24 cellular contexts compared by ENCODE assay signal in the genomic region with DNA sequence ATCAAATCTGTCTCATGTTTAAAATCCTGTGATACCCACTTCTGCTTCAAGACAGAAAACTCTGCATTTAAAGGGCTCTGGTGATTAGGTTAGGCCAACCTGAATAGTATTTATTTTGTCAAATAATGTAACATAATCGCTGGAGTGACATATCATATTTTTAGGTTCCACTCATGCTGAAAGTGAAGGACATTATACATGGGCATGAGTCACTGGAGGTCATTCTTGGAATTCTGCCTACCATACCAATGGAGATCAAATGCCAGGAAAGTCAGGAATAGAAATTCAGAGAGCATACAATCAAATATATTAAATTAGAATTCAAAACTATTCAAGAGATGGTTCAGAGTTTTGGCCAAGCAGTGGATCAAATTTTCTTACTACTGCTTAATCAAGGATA.
DNase-seq lines count a peak whose midpoint lies in the region; ATAC-seq, FAIRE-seq and TF ChIP-seq lines count a peak whose summit lies in the region.
"Had no signal": no experiment of that assay in that cellular context is flagged by ENCODE, and none has a peak within 500 bp of the region (broad histone marks: within the 10 kb centered on the region; RNA-seq: fewer than 3 reads in every experiment).

No MANE protein-coding gene starts in this region.

- H3K4me3 ChIP-seq in PC-3 (ENCODE audit: low read length): no peak overlapping the region
- no peak overlapping the region for H3K4me3 ChIP-seq in endothelial cell of umbilical vein (replicated peaks in 1 of 3; ENCODE audit: insufficient read depth in 1 of 3, low read depth in 1 of 3, low read length in 3 of 3)
- H3K4me3 ChIP-seq: PC-9 had no signal

- no peaks in the 10 kb centered on the region for H3K9me1 ChIP-seq in endothelial cell of umbilical vein (replicated peaks; ENCODE audit: control insufficient read depth, extremely low read depth, insufficient read depth, low read length)

- H3K27me3 Mint-ChIP-seq in immature natural killer cell (ENCODE audit: low read depth in 3 of 3): peaks cover 1 to 6% (median 5%) of the 10 kb centered on the region in 3 donors

- H3K27ac Mint-ChIP-seq in immature natural killer cell: no peak overlapping the region
- H3K27ac Mint-ChIP-seq: CD4-positive, CD25-positive, alpha-beta regulatory T cell had no signal

- H3F3A ChIP-seq in PC-3 (ENCODE audit: low read length, unreplicated experiment): no peaks in the 10 kb centered on the region

- H3K36me3 ChIP-seq in PC-3 (ENCODE audit: low read depth, low read length): no peaks in the 10 kb centered on the region
- no peaks in the 10 kb centered on the region for H3K36me3 ChIP-seq in endothelial cell of umbilical vein (ENCODE audit: control insufficient read depth in 2 of 2, extremely low read depth in 1 of 2, insufficient read depth in 2 of 2, low read length in 2 of 2)

- peaks cover 0 to 5% of the 10 kb centered on the region in 2 donors for H3K4me1 Mint-ChIP-seq in immature natural killer cell

- TF ChIP-seq CTCF in PC-3 (conservative IDR thresholded peaks at IDR 0.05; ENCODE audit: low read depth, low read length) (no peak), endothelial cell of umbilical vein (IDR thresholded peaks at IDR 0.05; ENCODE audit: extremely low read depth in 1 of 2, insufficient read depth in 1 of 2, low read depth in 1 of 2, low read length in 2 of 2) (no peak)

- H3K4me1 ChIP-seq in PC-3 (ENCODE audit: insufficient read depth, low read length): peaks cover 6% of the 10 kb centered on the region
- H3K4me1 ChIP-seq in endothelial cell of umbilical vein (ENCODE audit: control insufficient read depth, extremely low read depth, insufficient read depth, low read length): no peaks in the 10 kb centered on the region

- ATAC-seq in PC-3: peak; percentile 56

- CTCF ChIA-PET in PC-3 (lab: Charles Lee) (no interaction called here), endothelial cell of umbilical vein (lab: Charles Lee) (no interaction called here)

- H3K27ac ChIP-seq in PC-3 (ENCODE audit: low read length) (no peak overlapping the region), endothelial cell of umbilical vein (ENCODE audit: insufficient read depth, low read depth, low read length) (no peak overlapping the region)
- H3K27ac ChIP-seq: KMS-11, PC-9 had no signal

- no peak for TF ChIP-seq POLR2A in endothelial cell of umbilical vein (IDR thresholded peaks at IDR 0.05; ENCODE audit: low read depth, low read length)

- H4K20me1 ChIP-seq in PC-3 (ENCODE audit: low read length): no peaks in the 10 kb centered on the region
- H4K20me1 ChIP-seq in endothelial cell of umbilical vein (replicated peaks; ENCODE audit: control insufficient read depth, extremely low read depth, insufficient read depth, low read length): no peaks in the 10 kb centered on the region

- no peaks in the 10 kb centered on the region for H3K36me3 Mint-ChIP-seq in immature natural killer cell
- H3K36me3 Mint-ChIP-seq: CD4-positive, CD25-positive, alpha-beta regulatory T cell had no signal

- intact Hi-C loops in PC-3 (cut with micrococcal nuclease) (no loop called here), endothelial cell of umbilical vein (cut with micrococcal nuclease) (no loop called here)

- BruUV-seq in PC-3 (replicated peaks; lab: Mats Ljungman, UMichigan) (no TSS peak), endothelial cell of umbilical vein (replicated peaks; lab: Mats Ljungman, UMichigan) (no TSS peak)

- H3K4me3 Mint-ChIP-seq in immature natural killer cell: no peak overlapping the region
- H3K4me3 Mint-ChIP-seq: CD4-positive, CD25-positive, alpha-beta regulatory T cell had no signal

- H3K79me2 ChIP-seq in PC-3 (ENCODE audit: low read length) (no peaks in the 10 kb centered on the region), endothelial cell of umbilical vein (ENCODE audit: control insufficient read depth, insufficient read depth, low read length) (no peaks in the 10 kb centered on the region)

- dilution Hi-C loops in endothelial cell of umbilical vein (cut with MboI; ENCODE audit: extremely low pct_ligation_motif_present, low sequenced_read_pairs): no loop called here

- H3K9me3 ChIP-seq in PC-3 (ENCODE audit: low read length) (no peaks in the 10 kb centered on the region), endothelial cell of umbilical vein (replicated peaks; ENCODE audit: control insufficient read depth, insufficient read depth, low read length) (no peaks in the 10 kb centered on the region)

- DNase-seq in Daoy (ENCODE audit: low read depth) (peak; percentile 15), PC-3 (peak; percentile 58), endothelial cell of umbilical vein (ENCODE audit: low read depth, low spot score) (no peak), renal cortical epithelial cell (ENCODE audit: low read depth) (peak; percentile 3), SHP77 treated with DMSO at 0.1 percent for 48 hours (lab: John Stamatoyannopoulos, UW) (no peak), iPS-NIHi7 (ENCODE audit: extremely low spot score) (no peak), immature natural killer cell (no peak), NCI-H128 (lab: John Stamatoyannopoulos, UW; ENCODE audit: unreplicated experiment) (no peak)
- DNase-seq: CD4-positive, CD25-positive, alpha-beta regulatory T cell; DMS53; GF-D8; IMR-90; NCI-H1092; NCI-H1436; NCI-H187 treated with DMSO at 0.1 percent for 48 hours; NCI-H446; NCI-H524 treated with DMSO at 0.1 percent for 48 hours; NCI-H774; PC-9; Right ventricle myocardium superior; RPMI8226 had no signal

- peak; percentile 21 for FAIRE-seq in endothelial cell of umbilical vein (lab: Jason Lieb, UNC)
- FAIRE-seq: GM12891, H54 had no signal

- no peaks in the 10 kb centered on the region for H3K9me2 ChIP-seq in PC-3 (replicated peaks; ENCODE audit: low read length)

- no peaks in the 10 kb centered on the region for H3K9me3 Mint-ChIP-seq in immature natural killer cell
- H3K9me3 Mint-ChIP-seq: CD4-positive, CD25-positive, alpha-beta regulatory T cell had no signal

- POLR2A ChIA-PET in PC-3 (lab: Charles Lee; ENCODE audit: unreplicated experiment) (no interaction called here), endothelial cell of umbilical vein (lab: Charles Lee) (no interaction called here)

- no peaks in the 10 kb centered on the region for H3K27me3 ChIP-seq in PC-3 (ENCODE audit: low read length)
- peaks cover 10 to 24% of the 10 kb centered on the region in 2 experiments for H3K27me3 ChIP-seq in endothelial cell of umbilical vein (ENCODE audit: control insufficient read depth in 2 of 2, insufficient read depth in 2 of 2, low read length in 2 of 2)

- H2AFZ ChIP-seq in PC-3 (ENCODE audit: low read length) (no peak overlapping the region), endothelial cell of umbilical vein (ENCODE audit: low read depth, low read length) (no peak overlapping the region)
- H2AFZ ChIP-seq: PC-9 had no signal

- H3K4me2 ChIP-seq in PC-3 (ENCODE audit: low read length) (no peak overlapping the region), endothelial cell of umbilical vein (ENCODE audit: insufficient read depth, low read length) (no peak overlapping the region)
- H3K4me2 ChIP-seq: KMS-11, PC-9 had no signal

- H3K9ac ChIP-seq in PC-3 (ENCODE audit: low read length) (no peak overlapping the region), endothelial cell of umbilical vein (replicated peaks; ENCODE audit: extremely low read depth, insufficient read depth, low read length) (no peak overlapping the region)
- H3K9ac ChIP-seq: KMS-11 had no signal

TF ChIP-seq in endothelial cell of umbilical vein, 7 proteins besides CTCF, POLR2A, EP300 and RAD21:
- no peak for TF ChIP-seq MYC (IDR thresholded peaks at IDR 0.05; ENCODE audit: low read depth, low read length)
- no peak for TF ChIP-seq FOS (IDR thresholded peaks at IDR 0.05; ENCODE audit: borderline replicate concordance, insufficient read depth, low read length)
- TF ChIP-seq, protein P1, sequence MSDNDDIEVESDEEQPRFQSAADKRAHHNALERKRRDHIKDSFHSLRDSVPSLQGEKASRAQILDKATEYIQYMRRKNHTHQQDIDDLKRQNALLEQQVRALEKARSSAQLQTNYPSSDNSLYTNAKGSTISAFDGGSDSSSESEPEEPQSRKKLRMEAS (IDR thresholded peaks at IDR 0.05; ENCODE audit: insufficient read depth, insufficient read length): no peak
- no peak for TF ChIP-seq POLR2AphosphoS5 (IDR thresholded peaks at IDR 0.05; ENCODE audit: insufficient read depth, low read depth, low read length)
- no peak for TF ChIP-seq EZH2 (IDR thresholded peaks at IDR 0.05; ENCODE audit: borderline replicate concordance, low read depth, low read length, severe bottlenecking)
- no peak for TF ChIP-seq GATA2 (IDR thresholded peaks at IDR 0.05; ENCODE audit: insufficient read depth, insufficient read length, low read depth, low read length)
- TF ChIP-seq JUN (IDR thresholded peaks at IDR 0.05; ENCODE audit: borderline replicate concordance, insufficient read depth, insufficient read length, low read depth): no peak
TF ChIP-seq in endothelial cell of umbilical vein: peak in this region for 0.

Comparison
In these comparisons a context has a peak if more than half of its experiments do, and no peak if none do; other contexts are left out.
1. DNase-seq: peak in Daoy (single experiment), PC-3 (single experiment) and renal cortical epithelial cell (single experiment); none in endothelial cell of umbilical vein (single experiment), SHP77 treated with DMSO at 0.1 percent for 48 hours (single experiment), iPS-NIHi7 (single experiment), immature natural killer cell (0 of 3) and NCI-H128 (single experiment).